In the genomic region with DNA sequence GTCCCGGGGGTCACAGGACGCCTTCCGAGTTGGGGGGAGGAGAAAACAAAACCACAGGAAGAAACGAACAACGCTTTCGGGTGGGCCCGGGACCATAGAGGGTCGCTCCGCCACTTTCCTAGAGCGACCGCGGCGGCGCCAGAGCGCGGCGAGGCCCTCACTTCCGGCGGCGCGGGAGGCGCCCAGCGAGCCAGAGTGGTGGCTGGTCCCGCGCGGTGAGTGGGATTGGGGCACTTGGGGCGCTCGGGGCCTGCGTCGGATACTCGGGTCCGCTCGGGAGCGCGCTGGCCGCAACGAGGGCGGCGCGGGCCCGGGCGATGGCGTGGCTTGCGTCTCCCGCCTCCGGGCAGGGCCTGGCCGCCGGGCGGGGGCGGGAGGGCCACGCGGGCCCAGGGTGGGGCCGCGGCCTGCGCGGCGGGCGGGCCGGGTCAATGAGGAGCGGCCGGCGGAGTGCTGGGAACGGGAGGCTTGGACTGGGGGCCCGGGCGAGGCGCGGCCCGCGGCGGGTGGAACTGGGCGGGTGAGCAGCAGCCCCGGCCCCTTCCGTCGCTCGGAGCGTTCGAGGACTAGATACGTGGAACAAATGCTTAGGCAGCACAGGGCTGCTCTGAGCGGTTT, we compare ENCODE assay signal across 7 cellular contexts. TPM values are rescaled to one million over a fixed set of nuclear protein-coding genes. Genes with fewer than 3 reads are reported as not detected.
DNase-seq lines count a peak whose midpoint lies in the region; ATAC-seq and TF ChIP-seq lines count a peak whose summit lies in the region.

A gene (plus strand): TSS at position 160 of the 618 bp plus-strand sequence. CDS start 2,446 bp downstream, outside the sequence.

- peaks cover 26% of the 10 kb centered on the region for H3K36me3 Mint-ChIP-seq in HFFc6 (ENCODE audit: low read depth)
- peaks cover 27% of the 10 kb centered on the region for H3K36me3 Mint-ChIP-seq in central memory CD8-positive, alpha-beta T cell (ENCODE audit: insufficient read depth)

- TF ChIP-seq CTCF in GM13977 (IDR thresholded peaks at IDR 0.05; ENCODE audit: extremely low read depth, insufficient read depth, missing control alignments) (peak; percentile 14), HFFc6 (IDR thresholded peaks at IDR 0.05) (no peak; the same call in 1 of the 2 replicates), kidney epithelial cell (IDR thresholded peaks at IDR 0.05; ENCODE audit: insufficient read depth, low read length, poor library complexity, severe bottlenecking) (no peak)

- H3K9me3 Mint-ChIP-seq in HFFc6 = peaks cover 3% of the 10 kb centered on the region; the same call in 1 of the 2 replicates
- H3K9me3 Mint-ChIP-seq in central memory CD8-positive, alpha-beta T cell = no peaks in the 10 kb centered on the region

- peaks cover 2% of the 10 kb centered on the region; the same call in 1 of the 2 replicates for H3K27me3 Mint-ChIP-seq in HFFc6 (ENCODE audit: insufficient read depth)
- H3K27me3 Mint-ChIP-seq in central memory CD8-positive, alpha-beta T cell = no peaks in the 10 kb centered on the region

- peak; percentile 86 for DNase-seq in GM13977 (ENCODE audit: low spot score)
- peak; percentile 26 for DNase-seq in HFFc6
- peak; percentile 80 for DNase-seq in NAMALWA (ENCODE audit: low spot score)
- peak; percentile 13 to 48 (median 36) for DNase-seq in activated CD4-positive, CD25-positive, alpha-beta regulatory T cell (lab: John Stamatoyannopoulos, UW)
- peak; percentile 49 to 61 for DNase-seq in central memory CD8-positive, alpha-beta T cell (ENCODE audit: low spot score in 2 of 2)
- DNase-seq in kidney epithelial cell (ENCODE audit: low read depth) = no peak
- DNase-seq in stimulated activated CD4-positive, alpha-beta T cell treated with anti-CD3 and anti-CD28 coated beads, Interleukin-1b, Interleukin-23, amount 100 ng/mL, for 4 hours (ENCODE audit: low read depth in 2 of 2) = peak; percentile 54 to 55

- peak; percentile 77 for ATAC-seq in central memory CD8-positive, alpha-beta T cell (replicated peaks; ENCODE audit: extremely low read depth, poor library complexity, severe bottlenecking)

- peak within 1 kb of the TSS; percentile 95 for H3K27ac Mint-ChIP-seq in HFFc6
- peak within 1 kb of the TSS; percentile 94 for H3K27ac Mint-ChIP-seq in central memory CD8-positive, alpha-beta T cell (ENCODE audit: low read depth)

- peak within 1 kb of the TSS; percentile 36 for H3K4me3 ChIP-seq in kidney epithelial cell (ENCODE audit: low read depth, low read length)

- in situ Hi-C loops in GM13977 (cut with MboI; ENCODE audit: low pct_unique_long_range_greater_than_20kb, low sequenced_read_pairs, unreplicated experiment) = no loop called here

- no peaks in the 10 kb centered on the region for H3K36me3 ChIP-seq in kidney epithelial cell (ENCODE audit: control insufficient read depth, insufficient read depth, low read length)

- H3K4me1 Mint-ChIP-seq in HFFc6 (ENCODE audit: low read depth) = peaks cover 38% of the 10 kb centered on the region
- H3K4me1 Mint-ChIP-seq in central memory CD8-positive, alpha-beta T cell = peaks cover 34% of the 10 kb centered on the region

- H3K27me3 ChIP-seq in kidney epithelial cell (ENCODE audit: control insufficient read depth, insufficient read depth, low read length) = no peaks in the 10 kb centered on the region

- peak within 1 kb of the TSS; percentile 90 for H3K4me3 Mint-ChIP-seq in HFFc6
- H3K4me3 Mint-ChIP-seq in central memory CD8-positive, alpha-beta T cell = peak within 1 kb of the TSS; percentile 83

RNA-seq across cellular contexts. Expression of the gene that starts here (rescaled TPM):
- 10 to 100 TPM in 4 of 6 experiments, 1 to 10 TPM in 2; 7.4 to 15.8 (median 13.2) TPM for total RNA-seq in HFFc6 (2021; fragmentation: NEBNext Ultra II Directional; extraction: Animal tissue kit (Norgen Biotek cat#: 25700))
- total RNA-seq in kidney epithelial cell = 21.6 and 30.0 TPM in 2 replicates
